1 cellular context compared by ENCODE assay signal in genomic region chr7:116836080-116836479, GRCh38.
TF ChIP-seq lines count a peak whose summit lies in the region.

No MANE protein-coding gene starts in this region.

TF ChIP-seq in WTC11, 78 proteins besides CTCF, POLR2A, EP300 and RAD21 (continued from another document):
- TF ChIP-seq GRHL2 (CRISPR knock-in tag; IDR thresholded peaks at IDR 0.05; ENCODE audit: insufficient replicate concordance, severe bottlenecking) (no peak), EMX1 (CRISPR knock-in tag; IDR thresholded peaks at IDR 0.05) (no peak), ZBTB43 (CRISPR knock-in tag; IDR thresholded peaks at IDR 0.05) (no peak), ZNF416 (CRISPR knock-in tag; IDR thresholded peaks at IDR 0.05) (no peak), ZBTB21 (CRISPR knock-in tag; IDR thresholded peaks at IDR 0.05; ENCODE audit: borderline replicate concordance) (no peak), TEAD1 (CRISPR knock-in tag; IDR thresholded peaks at IDR 0.05) (no peak), ZNF317 (CRISPR knock-in tag; IDR thresholded peaks at IDR 0.05; ENCODE audit: borderline replicate concordance, low read depth) (no peak), PRDM15 (CRISPR knock-in tag; IDR thresholded peaks at IDR 0.05) (no peak)
